In the genomic region with DNA sequence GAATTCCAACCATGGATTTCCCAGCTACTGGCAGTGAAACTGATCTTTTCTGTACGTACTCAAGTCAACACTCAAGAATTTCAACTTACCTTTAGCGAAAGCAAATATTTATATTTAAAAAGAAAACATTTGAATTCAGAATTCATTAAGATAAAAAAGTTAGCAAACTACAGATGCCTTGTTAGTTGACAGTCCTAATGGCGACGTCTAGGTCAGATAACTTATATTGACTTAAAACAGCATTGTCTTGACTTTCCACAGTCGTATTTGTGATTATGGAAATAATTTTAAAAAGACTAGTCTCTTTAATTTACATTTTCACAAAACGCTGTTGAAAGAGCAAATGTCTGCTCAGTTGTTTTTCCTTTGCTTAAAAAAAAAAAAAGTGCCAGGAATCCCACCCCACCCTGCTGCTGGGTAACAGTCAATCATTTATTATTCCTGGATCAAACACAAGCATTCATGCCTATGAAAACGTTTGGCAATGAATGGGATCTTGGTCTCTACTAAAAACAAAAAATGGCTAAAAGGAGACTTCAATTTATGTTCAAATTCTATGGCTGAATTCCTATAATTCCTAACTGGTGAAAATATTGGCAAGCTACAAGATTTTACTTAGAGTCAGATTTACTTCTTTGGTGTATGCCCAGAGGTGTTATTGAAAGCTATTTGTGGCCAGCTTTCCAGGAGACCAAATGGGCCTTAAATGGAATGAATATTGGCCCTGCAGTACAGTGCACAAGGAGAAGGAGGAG, we compare ENCODE assay signal across 19 cellular contexts. TPM values are rescaled to one million over a fixed set of nuclear protein-coding genes. Genes with fewer than 3 reads are reported as not detected.
DNase-seq lines count a peak whose midpoint lies in the region; ATAC-seq, FAIRE-seq and TF ChIP-seq lines count a peak whose summit lies in the region.
"Had no signal": no experiment of that assay in that cellular context is flagged by ENCODE, and none has a peak within 500 bp of the region (broad histone marks: within the 10 kb centered on the region; RNA-seq: fewer than 3 reads in every experiment).

No MANE protein-coding gene starts in this region.

- no peaks in the 10 kb centered on the region for H3K9me3 ChIP-seq in ascending aorta
- H3K9me3 ChIP-seq in hepatocyte (ENCODE audit: low read depth) = no peaks in the 10 kb centered on the region
- no peaks in the 10 kb centered on the region for H3K9me3 ChIP-seq in psoas muscle
- peaks cover 8% of the 10 kb centered on the region; the same call in 1 of the 2 replicates for H3K9me3 ChIP-seq in OCI-LY7 (ENCODE audit: low read length)

- WGBS in hepatocyte (ENCODE audit: low lambda C conversion rate, missing lambda C conversion rate) = 36% methylated on average over 7 of the region's 7 CpGs
- WGBS in psoas muscle, 3 donors = 57 to 68% (median 66%) methylated on average over 7 of the region's 7 CpGs

- H3K27me3 ChIP-seq in ascending aorta (no peaks in the 10 kb centered on the region), hepatocyte (no peaks in the 10 kb centered on the region), psoas muscle (ENCODE audit: insufficient read depth in 3 of 3, low read length in 2 of 3) (peaks cover 0 to 2% (median 0%) of the 10 kb centered on the region in 3 donors)

- DNase-seq in GM04504 (ENCODE audit: low read depth) = peak; percentile 15
- no peak for DNase-seq in ascending aorta (ENCODE audit: low spot score in 2 of 2)
- peak; percentile 64 for DNase-seq in hepatic stellate cell (ENCODE audit: low spot score)
- DNase-seq in hepatocyte (ENCODE audit: low spot score) = no peak
- DNase-seq in psoas muscle = no peak
- DNase-seq in OCI-LY7 (ENCODE audit: low spot score) = no peak
- DNase-seq: activated CD8-positive, alpha-beta memory T cell treated with anti-CD3 and anti-CD28 coated beads, Interleukin-2, amount 50 U/mL, for 4 hours; activated naive CD4-positive, alpha-beta T cell treated with anti-CD3 and anti-CD28 coated beads, Interleukin-2, amount 10 ng/mL, durations not matched to agents 7 days and 5 days; cerebellar nuclear complex; mammary epithelial cell; NCI-H1048; NCI-H2171 treated with DMSO at 0.1 percent for 48 hours; T-cell had no signal

- no peak overlapping the region for H3K4me2 ChIP-seq in hepatocyte
- H3K4me2 ChIP-seq in OCI-LY7 (ENCODE audit: low read length) = no peak overlapping the region
- H3K4me2 ChIP-seq: neural progenitor cell had no signal

- CTCF ChIA-PET in OCI-LY7 (lab: Charles Lee; ENCODE audit: unreplicated experiment) = interaction anchor here (1.0 kb wide), 1 partner anchor 40 kb away, joined by 3 read pairs; no protein-coding TSS in a partner anchor

- POLR2A ChIA-PET in OCI-LY7 (lab: Charles Lee) = interaction anchor here (0.9 to 1.5 kb wide), 3 partner anchors 11 to 1019 kb away, joined by 4 to 5 read pairs (median 4); no protein-coding TSS in a partner anchor

- H3K9me2 ChIP-seq in hepatocyte (replicated peaks; ENCODE audit: insufficient read depth) (no peaks in the 10 kb centered on the region), OCI-LY7 (ENCODE audit: insufficient read depth, low read length) (no peaks in the 10 kb centered on the region)

- TF ChIP-seq CTCF in ascending aorta (IDR thresholded peaks at IDR 0.05) = no peak
- no peak for TF ChIP-seq CTCF in hepatocyte (IDR thresholded peaks at IDR 0.05; ENCODE audit: poor library complexity)
- TF ChIP-seq CTCF in psoas muscle (IDR thresholded peaks at IDR 0.05) = no peak
- no peak for TF ChIP-seq CTCF in OCI-LY7 (conservative IDR thresholded peaks at IDR 0.05; ENCODE audit: low read length)

- H4K20me1 ChIP-seq in hepatocyte (ENCODE audit: insufficient read depth, poor library complexity, severe bottlenecking) = no peaks in the 10 kb centered on the region
- no peaks in the 10 kb centered on the region for H4K20me1 ChIP-seq in OCI-LY7 (ENCODE audit: insufficient read depth, low read length)

- BruUV-seq in OCI-LY7 (replicated peaks; lab: Mats Ljungman, UMichigan) = no TSS peak

- H3K27ac ChIP-seq in ascending aorta (peak overlapping the region; percentile 69 to 87), hepatocyte (no peak overlapping the region), psoas muscle (no peak overlapping the region), OCI-LY7 (ENCODE audit: low read depth, low read length, poor library complexity, severe bottlenecking) (no peak overlapping the region)
- H3K27ac ChIP-seq: epithelial cell of prostate, neural progenitor cell had no signal

- no peak for ATAC-seq in psoas muscle
- no peak for ATAC-seq in HG03097 (IDR thresholded peaks at IDR 0.05; ENCODE audit: low FRiP score, unreplicated experiment)
- ATAC-seq: T-cell had no signal

- intact Hi-C loops in ascending aorta (cut with DNase I) = loop anchor here (1.0 to 10.0 kb wide), 3 partner anchors 29 to 441 kb away; a partner anchor contains a TSS
- intact Hi-C loops in psoas muscle (cut with DNase I) = no loop called here
- intact Hi-C loops in OCI-LY7 (cut with micrococcal nuclease; ENCODE audit: unreplicated experiment) = no loop called here

- no peak overlapping the region for H3K4me3 ChIP-seq in ascending aorta
- H3K4me3 ChIP-seq in hepatocyte = no peak overlapping the region
- H3K4me3 ChIP-seq in psoas muscle = no peak overlapping the region
- no peak overlapping the region for H3K4me3 ChIP-seq in OCI-LY7 (ENCODE audit: low read depth, low read length, poor library complexity, severe bottlenecking)
- H3K4me3 ChIP-seq: neural progenitor cell had no signal

- FAIRE-seq in A204.1 (lab: Jason Lieb, UNC) = peak; percentile 53

- peaks cover 6 to 46% of the 10 kb centered on the region in 2 donors for H3K4me1 ChIP-seq in ascending aorta
- peaks cover 9% of the 10 kb centered on the region for H3K4me1 ChIP-seq in hepatocyte (ENCODE audit: insufficient read depth)
- H3K4me1 ChIP-seq in psoas muscle = no peaks in the 10 kb centered on the region
- peaks cover 41% of the 10 kb centered on the region for H3K4me1 ChIP-seq in OCI-LY7 (ENCODE audit: insufficient read depth, low read length, poor library complexity, severe bottlenecking)
- H3K4me1 ChIP-seq: neural progenitor cell had no signal

- H3K79me2 ChIP-seq in hepatocyte (no peaks in the 10 kb centered on the region), OCI-LY7 (ENCODE audit: insufficient read depth, low read depth, low read length) (no peaks in the 10 kb centered on the region)

- H2AFZ ChIP-seq in hepatocyte (no peak overlapping the region), OCI-LY7 (ENCODE audit: low read length) (no peak overlapping the region)
- H2AFZ ChIP-seq: neural progenitor cell had no signal

- H3K36me3 ChIP-seq in ascending aorta (no peaks in the 10 kb centered on the region), hepatocyte (replicated peaks; ENCODE audit: insufficient read depth, low read depth) (no peaks in the 10 kb centered on the region), psoas muscle (ENCODE audit: insufficient read depth in 1 of 2, low read depth in 1 of 2) (no peaks in the 10 kb centered on the region), OCI-LY7 (ENCODE audit: insufficient read depth, low read length) (no peaks in the 10 kb centered on the region; the same call in 1 of the 2 replicates)
- H3K36me3 ChIP-seq: neural progenitor cell had no signal

RNA-seq across cellular contexts. Expression of a gene that starts 22.0 kb away (rescaled TPM):
- not detected for total RNA-seq in ascending aorta
- total RNA-seq in hepatocyte = 0.27 TPM in 1 of 2 replicates, not detected in the other
- not detected in 2 replicates for polyA plus RNA-seq in hepatocyte
- total RNA-seq in psoas muscle = not detected
- polyA plus RNA-seq in psoas muscle = not detected
- not detected in 2 replicates for total RNA-seq in OCI-LY7 (2014; rRNA removed; shearing (Covaris generic))
- total RNA-seq in OCI-LY7 (2022) = not detected in 2 replicates
- total RNA-seq: A673, skeletal muscle tissue, T-cell had no signal
- polyA plus RNA-seq: mammary epithelial cell had no signal

RNA-seq across cellular contexts. Expression of a gene that starts 26.6 kb away (rescaled TPM):
- total RNA-seq in ascending aorta (4.0 TPM), hepatocyte (not detected in 2 replicates), psoas muscle (1 to 10 TPM; 2.5 to 4.6 (median 4.0) TPM), OCI-LY7 (2022) (not detected in 2 replicates)
- polyA plus RNA-seq in hepatocyte (0.52 TPM in 1 of 2 replicates, not detected in the other), psoas muscle (1 to 10 TPM; 3.2 to 3.9 (median 3.6) TPM)
- total RNA-seq in OCI-LY7 (2014; rRNA removed; shearing (Covaris generic)) = not detected in 2 replicates
- total RNA-seq: T-cell had no signal

RNA-seq across cellular contexts. Expression of a gene that starts 29.9 kb away (rescaled TPM):
- 32.7 TPM for total RNA-seq in ascending aorta
- total RNA-seq in hepatocyte = 0.24 and 0.90 TPM in 2 replicates
- 0.72 and 1.8 TPM in 2 replicates for polyA plus RNA-seq in hepatocyte
- 1 to 10 TPM in 3 of 4 donors, under 1 TPM in 1; 0.95 to 4.9 (median 3.0) TPM for total RNA-seq in psoas muscle
- 1 to 10 TPM in 2 of 3 donors, under 1 TPM in 1; 0.59 to 5.4 (median 1.6) TPM for polyA plus RNA-seq in psoas muscle
- not detected in 2 replicates for total RNA-seq in OCI-LY7 (2014; rRNA removed; shearing (Covaris generic))
- total RNA-seq in OCI-LY7 (2022) = not detected in 2 replicates
- total RNA-seq: A673, T-cell had no signal

Comparison
In these comparisons a context has a peak if more than half of its experiments do, and no peak if none do; other contexts are left out.
1. DNase-seq: peak in GM04504 (single experiment) and hepatic stellate cell (single experiment); none in ascending aorta (0 of 2), hepatocyte (single experiment), psoas muscle (0 of 2) and OCI-LY7 (single experiment).
2. H3K27ac ChIP-seq: peak in ascending aorta (2 of 2); none in hepatocyte (single experiment), psoas muscle (single experiment) and OCI-LY7 (single experiment).